33 cellular contexts compared by ENCODE assay signal in the genomic region with DNA sequence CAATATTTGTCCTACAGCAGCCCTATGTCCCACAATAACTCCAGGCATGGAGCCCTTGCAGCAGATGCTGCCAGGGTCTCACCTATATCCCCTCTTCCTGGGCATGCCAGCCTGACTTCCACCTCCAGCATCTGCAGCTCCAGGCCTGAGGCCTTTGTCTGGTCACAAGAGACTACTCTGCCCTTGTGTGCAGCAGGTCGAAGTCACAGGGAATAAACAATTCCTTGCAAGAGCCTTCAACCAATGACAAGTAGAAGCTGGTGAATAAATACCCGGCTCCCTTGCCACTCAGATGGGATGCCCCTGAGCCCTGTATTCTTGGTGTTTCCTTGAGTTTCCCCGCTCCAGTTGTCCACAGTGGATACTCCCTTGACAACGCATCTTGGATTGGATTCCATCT. TPM values are rescaled to one million over a fixed set of nuclear protein-coding genes. Genes with fewer than 3 reads are reported as not detected.
"Had no signal": no experiment of that assay in that cellular context is flagged by ENCODE, and none has a peak within 500 bp of the region (broad histone marks: within the 10 kb centered on the region; RNA-seq: fewer than 3 reads in every experiment).

No MANE protein-coding gene starts in this region.

- H3K27ac Mint-ChIP-seq: activated B cell treated with CpG ODN at 0.5 μM for 24 hours; activated CD4-positive, alpha-beta memory T cell treated with anti-CD3 and anti-CD28 coated beads for 36 hours; activated CD8-positive, alpha-beta memory T cell treated with anti-CD3 and anti-CD28 coated beads, Interleukin-2, amount 10 ng/mL, durations not matched to agents 7 days and 5 days; activated naive CD4-positive, alpha-beta T cell treated with anti-CD3 and anti-CD28 coated beads, Interleukin-2, amount 10 ng/mL, durations not matched to agents 7 days and 5 days; activated naive CD8-positive, alpha-beta T cell; activated naive CD8-positive, alpha-beta T cell treated with anti-CD3 and anti-CD28 coated beads, Interleukin-2, amount 50 U/mL, for 24 hours; brain had no signal

- H2AFZ ChIP-seq: PC-9 had no signal

- ATAC-seq: activated CD8-positive, alpha-beta memory T cell treated with anti-CD3 and anti-CD28 coated beads, Interleukin-2, amount 10 ng/mL, durations not matched to agents 7 days and 5 days; activated naive CD8-positive, alpha-beta T cell treated with anti-CD3 and anti-CD28 coated beads, Interleukin-2, amount 50 U/mL, for 24 hours; K562 had no signal

- H3K4me3 ChIP-seq: K562, MG63, PC-9 had no signal

- H3K27ac ChIP-seq: PC-9, VCaP had no signal

- H3K36me3 Mint-ChIP-seq: activated CD4-positive, alpha-beta memory T cell treated with anti-CD3 and anti-CD28 coated beads for 36 hours; activated CD8-positive, alpha-beta memory T cell treated with anti-CD3 and anti-CD28 coated beads, Interleukin-2, amount 10 ng/mL, durations not matched to agents 7 days and 5 days; activated naive CD4-positive, alpha-beta T cell treated with anti-CD3 and anti-CD28 coated beads, Interleukin-2, amount 10 ng/mL, durations not matched to agents 7 days and 5 days; activated naive CD8-positive, alpha-beta T cell; brain had no signal

- H3K4me3 Mint-ChIP-seq: activated B cell treated with CpG ODN at 0.5 μM for 24 hours; activated CD4-positive, alpha-beta memory T cell treated with anti-CD3 and anti-CD28 coated beads for 36 hours; activated CD8-positive, alpha-beta memory T cell treated with anti-CD3 and anti-CD28 coated beads, Interleukin-2, amount 10 ng/mL, durations not matched to agents 7 days and 5 days; activated naive CD4-positive, alpha-beta T cell treated with anti-CD3 and anti-CD28 coated beads, Interleukin-2, amount 10 ng/mL, durations not matched to agents 7 days and 5 days; activated naive CD8-positive, alpha-beta T cell; activated naive CD8-positive, alpha-beta T cell treated with anti-CD3 and anti-CD28 coated beads, Interleukin-2, amount 50 U/mL, for 24 hours; brain had no signal

- DNase-seq: activated B cell treated with CpG ODN at 0.5 μM for 24 hours; activated CD4-positive, alpha-beta memory T cell treated with anti-CD3 and anti-CD28 coated beads for 36 hours; activated CD4-positive, alpha-beta T cell treated with anti-CD3 and anti-CD28 coated beads for 4 hours; activated CD4-positive, alpha-beta T cell treated with anti-CD3 and anti-CD28 coated beads, Interleukin-2, amount 50 U/mL, for 1 hour; activated CD4-positive, CD25-positive, alpha-beta regulatory T cell treated with anti-CD3 and anti-CD28 coated beads, Interleukin-2, amount 50 U/mL, for 72 hours; activated CD8-positive, alpha-beta memory T cell treated with anti-CD3 and anti-CD28 coated beads, Interleukin-2, amount 10 ng/mL, durations not matched to agents 7 days and 5 days; activated effector memory CD4-positive, alpha-beta T cell treated with Interleukin-2 at 50 U/mL for 16 hours; activated naive CD4-positive, alpha-beta T cell treated with anti-CD3 and anti-CD28 coated beads, Interleukin-2, amount 10 ng/mL, durations not matched to agents 7 days and 5 days; activated naive CD8-positive, alpha-beta T cell treated with anti-CD3 and anti-CD28 coated beads, Interleukin-2, amount 50 U/mL, for 24 hours; activated T-cell treated with anti-CD3 and anti-CD28 coated beads, Interleukin-2, amount 50 U/mL, for 48 hours; anterior cingulate cortex; caudate nucleus; Karpas-422; MG63; NCI-H1092; NCI-H1436 treated with DMSO at 0.1 percent for 48 hours; NCI-H1694 treated with DMSO at 0.1 percent for 48 hours; NCI-H2029; NCI-H510A; NCI-H526; NCI-H748 treated with DMSO at 0.1 percent for 48 hours; NK-92 treated with Interleukin-12 subunit alpha and Interleukin-12 subunit beta, amount 100 ng/mL, for 24 hours; Right ventricle myocardium superior; SW 1271; T-helper 1 cell; T-helper 2 cell; T-helper 9 cell had no signal

- H3K4me2 ChIP-seq: PC-9 had no signal

- H3K36me3 ChIP-seq: MG63 had no signal

- H3K4me1 Mint-ChIP-seq: activated B cell treated with CpG ODN at 0.5 μM for 24 hours; activated CD8-positive, alpha-beta memory T cell treated with anti-CD3 and anti-CD28 coated beads, Interleukin-2, amount 10 ng/mL, durations not matched to agents 7 days and 5 days; activated naive CD4-positive, alpha-beta T cell treated with anti-CD3 and anti-CD28 coated beads, Interleukin-2, amount 10 ng/mL, durations not matched to agents 7 days and 5 days; activated naive CD8-positive, alpha-beta T cell treated with anti-CD3 and anti-CD28 coated beads, Interleukin-2, amount 50 U/mL, for 24 hours; brain had no signal

- H3K27me3 Mint-ChIP-seq: activated B cell treated with CpG ODN at 0.5 μM for 24 hours had no signal

- H3K9me3 Mint-ChIP-seq: activated B cell treated with CpG ODN at 0.5 μM for 24 hours; activated CD4-positive, alpha-beta memory T cell treated with anti-CD3 and anti-CD28 coated beads for 36 hours; activated naive CD4-positive, alpha-beta T cell treated with anti-CD3 and anti-CD28 coated beads, Interleukin-2, amount 10 ng/mL, durations not matched to agents 7 days and 5 days; activated naive CD8-positive, alpha-beta T cell treated with anti-CD3 and anti-CD28 coated beads, Interleukin-2, amount 50 U/mL, for 24 hours; brain had no signal

RNA-seq across cellular contexts. Expression of gene CES1, which starts 23.0 kb away (rescaled TPM):
- total RNA-seq: activated B cell treated with CpG ODN at 0.5 μM for 24 hours, OCI-LY7 had no signal
